Comparison of ENCODE assay signal across 31 cellular contexts in genomic region chr19:35730326-35730725, GRCh38. TPM values are rescaled to one million over a fixed set of nuclear protein-coding genes. Genes with fewer than 3 reads are reported as not detected.
DNase-seq lines count a peak whose midpoint lies in the region; FAIRE-seq and TF ChIP-seq lines count a peak whose summit lies in the region.
"Had no signal": no experiment of that assay in that cellular context is flagged by ENCODE, and none has a peak within 500 bp of the region (broad histone marks: within the 10 kb centered on the region; RNA-seq: fewer than 3 reads in every experiment).

No MANE protein-coding gene starts in this region.

- DNase-seq in activated naive CD4-positive, alpha-beta T cell treated with anti-CD3 and anti-CD28 coated beads, Interleukin-2, amount 10 ng/mL, durations not matched to agents 7 days and 5 days, result no peak
- no peak for DNase-seq in activated naive CD4-positive, alpha-beta T cell treated with Interleukin-2 at 50 U/mL for 16 hours
- peak; percentile 6 for DNase-seq in GM12892 (ENCODE audit: insufficient read length)
- peak; percentile 65 for DNase-seq in chondrocyte (ENCODE audit: low spot score)
- no peak for DNase-seq in neuronal stem cell (ENCODE audit: low spot score)
- DNase-seq in GM13976 (ENCODE audit: low spot score), result no peak
- DNase-seq in NCI-H2196 treated with DMSO at 0.1 percent for 48 hours (lab: John Stamatoyannopoulos, UW; ENCODE audit: unreplicated experiment), result no peak
- DNase-seq in NCI-H510A treated with DMSO at 0.1 percent for 48 hours (lab: John Stamatoyannopoulos, UW), result no peak
- DNase-seq: AML-193, DMS 273 treated with DMSO at 0.1 percent for 48 hours, DMS79, EL, GDM1, GM23248, H7, Kasumi-1, MV-4-11, NCI-H1105, NCI-H1436 treated with DMSO at 0.1 percent for 48 hours, NCI-H187 treated with DMSO at 0.1 percent for 48 hours, NCI-H446 treated with DMSO at 0.1 percent for 48 hours, NCI-H526 treated with DMSO at 0.1 percent for 48 hours, PC-9, Right ventricle myocardium superior had no signal

- H2BK120ac ChIP-seq in neuronal stem cell (ENCODE audit: low read depth, low read length), result no peak overlapping the region

- no peak overlapping the region for H3K14ac ChIP-seq in neuronal stem cell (ENCODE audit: low read length)

- H4K91ac ChIP-seq in neuronal stem cell (ENCODE audit: low read depth, low read length, poor library complexity), result no peak overlapping the region

- in situ Hi-C loops in GM13976 (cut with MboI; ENCODE audit: low sequenced_read_pairs, unreplicated experiment), result no loop called here

- no peaks in the 10 kb centered on the region for H3K9me3 Mint-ChIP-seq in activated naive CD4-positive, alpha-beta T cell treated with anti-CD3 and anti-CD28 coated beads, Interleukin-2, amount 10 ng/mL, durations not matched to agents 7 days and 5 days
- no peaks in the 10 kb centered on the region for H3K9me3 Mint-ChIP-seq in chondrocyte (ENCODE audit: low read depth)
- H3K9me3 Mint-ChIP-seq: CD8-positive, alpha-beta T cell had no signal

- peaks cover 63% of the 10 kb centered on the region for H3K36me3 Mint-ChIP-seq in activated naive CD4-positive, alpha-beta T cell treated with anti-CD3 and anti-CD28 coated beads, Interleukin-2, amount 10 ng/mL, durations not matched to agents 7 days and 5 days
- H3K36me3 Mint-ChIP-seq in chondrocyte (ENCODE audit: low read depth), result peaks cover 53% of the 10 kb centered on the region

- H3K27ac Mint-ChIP-seq in activated naive CD4-positive, alpha-beta T cell treated with anti-CD3 and anti-CD28 coated beads, Interleukin-2, amount 10 ng/mL, durations not matched to agents 7 days and 5 days, result peak overlapping the region; percentile 77
- H3K27ac Mint-ChIP-seq in chondrocyte (ENCODE audit: unreplicated experiment), result no peak overlapping the region
- H3K27ac Mint-ChIP-seq: CD8-positive, alpha-beta T cell had no signal

- H3K23ac ChIP-seq in neuronal stem cell (ENCODE audit: low read depth, low read length, poor library complexity), result peak overlapping the region; percentile 55

- no peak for TF ChIP-seq CTCF in chondrocyte (IDR thresholded peaks at IDR 0.05)
- no peak for TF ChIP-seq CTCF in GM13976 (IDR thresholded peaks at IDR 0.05; ENCODE audit: borderline replicate concordance, control extremely low read depth, extremely low read depth, insufficient read depth, missing control alignments)

- TF ChIP-seq POLR2A in GM12892 (IDR thresholded peaks at IDR 0.05; ENCODE audit: low read depth, low read length), result 0 out of 2 replicates have a peak, but pooled peaks have one; percentile 2

- H3K4me3 Mint-ChIP-seq in activated naive CD4-positive, alpha-beta T cell treated with anti-CD3 and anti-CD28 coated beads, Interleukin-2, amount 10 ng/mL, durations not matched to agents 7 days and 5 days, result no peak overlapping the region
- H3K4me3 Mint-ChIP-seq in chondrocyte (ENCODE audit: unreplicated experiment), result no peak overlapping the region
- H3K4me3 Mint-ChIP-seq: CD8-positive, alpha-beta T cell had no signal

- H4K8ac ChIP-seq in neuronal stem cell (ENCODE audit: low read depth, low read length), result no peak overlapping the region

- H2BK15ac ChIP-seq in neuronal stem cell (ENCODE audit: low read length), result no peak overlapping the region

- no peaks in the 10 kb centered on the region for H3K9me3 ChIP-seq in neuronal stem cell (replicated peaks in 1 of 2; ENCODE audit: control insufficient read depth in 2 of 2, insufficient read depth in 1 of 2, low read depth in 1 of 2, low read length in 2 of 2)
- H3K9me3 ChIP-seq: SJSA1 had no signal

- CTCF ChIA-PET in activated naive CD4-positive, alpha-beta T cell treated with anti-CD3 and anti-CD28 coated beads, Interleukin-2, amount 10 ng/mL, durations not matched to agents 7 days and 5 days (lab: Charles Lee), result no interaction called here

- no peaks in the 10 kb centered on the region for H3K27me3 Mint-ChIP-seq in activated naive CD4-positive, alpha-beta T cell treated with anti-CD3 and anti-CD28 coated beads, Interleukin-2, amount 10 ng/mL, durations not matched to agents 7 days and 5 days
- no peaks in the 10 kb centered on the region for H3K27me3 Mint-ChIP-seq in chondrocyte (ENCODE audit: low read depth)

- H3K18ac ChIP-seq in neuronal stem cell (ENCODE audit: low read length), result no peak overlapping the region

- H2BK5ac ChIP-seq in neuronal stem cell (ENCODE audit: low read length), result no peak overlapping the region

- H3K27me3 ChIP-seq in neuronal stem cell (ENCODE audit: control insufficient read depth in 3 of 3, insufficient read depth in 3 of 3, low read depth in 1 of 3, low read length in 3 of 3), result no peaks in the 10 kb centered on the region
- H3K27me3 ChIP-seq: SJSA1 had no signal

- H3K4me2 ChIP-seq in neuronal stem cell (ENCODE audit: insufficient read depth, low read length, poor library complexity, severe bottlenecking), result no peak overlapping the region
- H3K4me2 ChIP-seq: PC-9 had no signal

- no peak overlapping the region for H3K9ac ChIP-seq in neuronal stem cell (ENCODE audit: low read depth, low read length, poor library complexity)
- H3K9ac ChIP-seq: GM23248 had no signal

- peaks cover 77 to 96% of the 10 kb centered on the region in 2 donors for H3K36me3 ChIP-seq in neuronal stem cell (replicated peaks in 1 of 2; ENCODE audit: control insufficient read depth in 2 of 2, insufficient read depth in 2 of 2, low read length in 2 of 2)

- H3K27ac ChIP-seq in neuronal stem cell (replicated peaks; ENCODE audit: low read length), result no peak overlapping the region
- H3K27ac ChIP-seq: C4-2B, GM23248, PC-9, SJSA1 had no signal

- no peak for FAIRE-seq in GM12892 (lab: Jason Lieb, UNC)
- FAIRE-seq: A204.1, GM12878, GM19239, HepG2 had no signal

- H2AK5ac ChIP-seq in neuronal stem cell (ENCODE audit: low read depth, low read length), result no peak overlapping the region

- H3K4ac ChIP-seq in neuronal stem cell (ENCODE audit: low read length), result no peak overlapping the region

- H3K4me3 ChIP-seq in neuronal stem cell (ENCODE audit: low read length in 2 of 2), result no peak overlapping the region
- H3K4me3 ChIP-seq: GM12878, GM23248, PC-9, SJSA1 had no signal

- WGBS in neuronal stem cell (ENCODE audit: extremely low coverage in 2 of 2, insufficient read length in 2 of 2, insufficient replicate concordance in 1 of 2), 2 donors, result no CpG with 5 or more reads among the region's 18 CpGs

- H2AFZ ChIP-seq in neuronal stem cell (ENCODE audit: low read length), result no peak overlapping the region
- H2AFZ ChIP-seq: GM23248, PC-9 had no signal

- no peaks in the 10 kb centered on the region for H3K4me1 Mint-ChIP-seq in activated naive CD4-positive, alpha-beta T cell treated with anti-CD3 and anti-CD28 coated beads, Interleukin-2, amount 10 ng/mL, durations not matched to agents 7 days and 5 days
- no peaks in the 10 kb centered on the region for H3K4me1 Mint-ChIP-seq in chondrocyte (ENCODE audit: low read depth)

- H3K4me1 ChIP-seq in neuronal stem cell (ENCODE audit: control insufficient read depth in 2 of 2, insufficient read depth in 1 of 2, low read depth in 1 of 2, low read length in 2 of 2), result no peaks in the 10 kb centered on the region
- H3K4me1 ChIP-seq: SJSA1 had no signal

- H3K79me1 ChIP-seq in neuronal stem cell (ENCODE audit: low read depth, low read length), result peaks cover 14% of the 10 kb centered on the region

- H2BK12ac ChIP-seq in neuronal stem cell (ENCODE audit: low read length), result no peak overlapping the region

RNA-seq across cellular contexts. Expression of gene IGFLR1, which starts 11.9 kb away (rescaled TPM):
- polyA plus RNA-seq in GM12892 (2012; ENCODE audit: missing spikeins), result 17.3 TPM
- 0.59 to 1.4 TPM (median 0.99 TPM) in 3 replicates for total RNA-seq in chondrocyte
- 9.7 TPM for polyA plus RNA-seq in neuronal stem cell (2013, experiment 1 of 2)
- polyA plus RNA-seq in neuronal stem cell (2013, experiment 2 of 2), result 9.4 TPM

RNA-seq across cellular contexts. Expression of gene KMT2B, which starts 12.5 kb away (rescaled TPM):
- polyA plus RNA-seq in GM12892 (2012; ENCODE audit: missing spikeins), result 17.9 TPM
- total RNA-seq in chondrocyte, result 27.3 to 31.5 TPM (median 30.8 TPM) in 3 replicates
- polyA plus RNA-seq in neuronal stem cell (2013, experiment 1 of 2), result 11.4 TPM
- polyA plus RNA-seq in neuronal stem cell (2013, experiment 2 of 2), result 11.1 TPM

RNA-seq across cellular contexts. Expression of gene U2AF1L4, which starts 14.9 kb away (rescaled TPM):
- polyA plus RNA-seq in GM12892 (2012; ENCODE audit: missing spikeins), result 10.4 TPM
- total RNA-seq in chondrocyte, result 22.9 to 28.8 TPM (median 24.7 TPM) in 3 replicates
- 13.5 TPM for polyA plus RNA-seq in neuronal stem cell (2013, experiment 1 of 2)
- 14.3 TPM for polyA plus RNA-seq in neuronal stem cell (2013, experiment 2 of 2)

RNA-seq across cellular contexts. Expression of gene PSENEN, which starts 15.1 kb away (rescaled TPM):
- 41.4 TPM for polyA plus RNA-seq in GM12892 (2012; ENCODE audit: missing spikeins)
- total RNA-seq in chondrocyte, result 59.9 to 71.1 TPM (median 61.8 TPM) in 3 replicates
- polyA plus RNA-seq in neuronal stem cell (2013, experiment 1 of 2), result 84.6 TPM
- 82.8 TPM for polyA plus RNA-seq in neuronal stem cell (2013, experiment 2 of 2)

RNA-seq across cellular contexts. Expression of gene LIN37, which starts 18.1 kb away (rescaled TPM):
- polyA plus RNA-seq in GM12892 (2012; ENCODE audit: missing spikeins), result 9.0 TPM
- total RNA-seq in chondrocyte, result 11.9 to 18.6 TPM (median 13.5 TPM) in 3 replicates
- 5.9 TPM for polyA plus RNA-seq in neuronal stem cell (2013, experiment 1 of 2)
- 5.2 TPM for polyA plus RNA-seq in neuronal stem cell (2013, experiment 2 of 2)

Comparison
In these comparisons a context has a peak if more than half of its experiments do, and no peak if none do; other contexts are left out.
1. DNase-seq: peak in GM12892 (single experiment) and chondrocyte (single experiment); none in activated naive CD4-positive, alpha-beta T cell treated with anti-CD3 and anti-CD28 coated beads, Interleukin-2, amount 10 ng/mL, durations not matched to agents 7 days and 5 days (single experiment), activated naive CD4-positive, alpha-beta T cell treated with Interleukin-2 at 50 U/mL for 16 hours (single experiment), neuronal stem cell (single experiment), GM13976 (single experiment), NCI-H2196 treated with DMSO at 0.1 percent for 48 hours (single experiment) and NCI-H510A treated with DMSO at 0.1 percent for 48 hours (single experiment).